In the genomic region with DNA sequence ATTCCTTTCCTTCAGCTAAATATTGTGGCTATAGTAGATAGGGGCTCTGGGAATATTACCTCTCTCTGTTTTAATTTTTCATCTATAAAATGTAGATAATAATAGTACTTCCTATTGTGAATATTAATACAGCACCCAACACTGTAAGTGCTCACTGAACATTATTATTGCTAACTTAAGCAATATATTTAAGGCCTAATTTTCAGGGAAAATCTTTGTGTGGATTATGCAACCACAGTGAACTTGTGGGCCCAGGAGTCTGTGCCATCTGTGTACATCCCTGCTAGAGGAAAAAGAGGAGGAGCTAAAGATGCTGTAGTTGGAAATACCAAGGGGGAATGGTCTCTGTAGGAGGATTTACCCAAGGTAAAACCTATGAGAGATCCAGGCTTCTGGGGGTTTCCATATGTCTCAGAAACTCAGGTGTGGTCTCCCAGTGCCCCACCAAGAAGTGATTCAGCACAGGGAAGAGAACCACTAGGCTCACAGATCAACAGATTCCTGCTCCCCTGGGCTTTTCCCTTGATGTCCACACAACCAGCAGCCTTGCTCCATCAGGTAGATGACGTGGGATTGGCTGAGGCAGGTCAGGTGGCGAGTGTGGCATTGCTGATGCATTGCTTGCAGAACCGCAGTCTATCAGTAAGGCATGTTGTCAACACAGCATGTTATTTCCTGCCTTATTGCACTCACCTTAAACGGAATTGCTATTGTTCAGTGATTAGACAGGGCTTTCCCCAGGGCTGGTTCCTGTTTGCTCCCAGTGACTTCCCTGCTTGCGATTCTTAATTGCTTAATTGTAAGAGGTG, we compare ENCODE assay signal across 9 cellular contexts. TPM values are rescaled to one million over a fixed set of nuclear protein-coding genes. Genes with fewer than 3 reads are reported as not detected.
A peak's percentile ranks its signal among the peaks of the same experiment; 100 is the strongest.
DNase-seq lines count a peak whose midpoint lies in the region; ATAC-seq, FAIRE-seq and TF ChIP-seq lines count a peak whose summit lies in the region.
"Had no signal": no experiment of that assay in that cellular context is flagged by ENCODE, and none has a peak within 500 bp of the region (broad histone marks: within the 10 kb centered on the region; RNA-seq: fewer than 3 reads in every experiment).

No MANE protein-coding gene starts in this region.

- dilution Hi-C loops in keratinocyte (cut with MboI; ENCODE audit: extremely low pct_ligation_motif_present, low sequenced_read_pairs): no loop called here

- H3K4me1 ChIP-seq in keratinocyte (ENCODE audit: control insufficient read depth, extremely low read depth, insufficient read depth, low read length): peaks cover 46% of the 10 kb centered on the region

- H3K36me3 ChIP-seq in keratinocyte (ENCODE audit: control insufficient read depth in 2 of 2, extremely low read depth in 1 of 2, insufficient read depth in 2 of 2, low read length in 2 of 2): no peaks in the 10 kb centered on the region

- peak; percentile 99 for FAIRE-seq in keratinocyte (lab: Jason Lieb, UNC)

- no peaks in the 10 kb centered on the region for H3K9me3 ChIP-seq in keratinocyte (ENCODE audit: control insufficient read depth, low read depth, low read length)

- no peaks in the 10 kb centered on the region for H3K9me1 ChIP-seq in keratinocyte (ENCODE audit: control insufficient read depth, extremely low read depth, insufficient read depth, low read length)

- peak overlapping the region; percentile 73 for H3K4me3 Mint-ChIP-seq in activated T-cell treated with anti-CD3 and anti-CD28 coated beads, Interleukin-2, amount 50 U/mL, for 4 hours

- H3K27me3 Mint-ChIP-seq in activated T-cell treated with anti-CD3 and anti-CD28 coated beads, Interleukin-2, amount 50 U/mL, for 4 hours (ENCODE audit: low read depth): no peaks in the 10 kb centered on the region

- peaks cover 43% of the 10 kb centered on the region for H3K4me1 Mint-ChIP-seq in activated T-cell treated with anti-CD3 and anti-CD28 coated beads, Interleukin-2, amount 50 U/mL, for 4 hours (ENCODE audit: low read depth)

- peak; percentile 62 for DNase-seq in NCI-H2171 treated with DMSO at 0.1 percent for 48 hours (lab: John Stamatoyannopoulos, UW)
- peak; percentile 62 for DNase-seq in activated T-cell treated with anti-CD3 and anti-CD28 coated beads, Interleukin-2, amount 50 U/mL, for 4 hours
- peak; percentile 98 for DNase-seq in keratinocyte (ENCODE audit: low read depth, low spot score)
- DNase-seq in stimulated activated CD8-positive, alpha-beta memory T cell treated with anti-CD3 and anti-CD28 coated beads, Interleukin-4, amount 100 ng/mL, for 4 hours (ENCODE audit: low read depth in 2 of 2, low spot score in 1 of 2): peak; percentile 47 to 60
- no peak for DNase-seq in NCI-H2196 treated with DMSO at 0.1 percent for 48 hours (lab: John Stamatoyannopoulos, UW; ENCODE audit: unreplicated experiment)

- no peak overlapping the region for H2AFZ ChIP-seq in keratinocyte (ENCODE audit: control insufficient read depth, low read length)

- H3K4me3 ChIP-seq in keratinocyte (ENCODE audit: control insufficient read depth in 2 of 3, extremely low read depth in 1 of 3, insufficient read depth in 2 of 3, low read depth in 1 of 3, low read length in 3 of 3): no peak overlapping the region
- H3K4me3 ChIP-seq: SJSA1 had no signal

- H3K9me3 Mint-ChIP-seq in activated T-cell treated with anti-CD3 and anti-CD28 coated beads, Interleukin-2, amount 50 U/mL, for 4 hours: peaks cover 4% of the 10 kb centered on the region

- H3K4me2 ChIP-seq in keratinocyte (ENCODE audit: control insufficient read depth, extremely low read depth, insufficient read depth, low read depth, low read length): peak overlapping the region; percentile 59

- ATAC-seq in GM19395 (IDR thresholded peaks at IDR 0.05; ENCODE audit: unreplicated experiment): peak; percentile 25
- ATAC-seq in activated T-cell treated with anti-CD3 and anti-CD28 coated beads, Interleukin-2, amount 50 U/mL, for 4 hours: peak; percentile 49 to 57
- ATAC-seq in GM21381 (IDR thresholded peaks at IDR 0.05; ENCODE audit: unreplicated experiment): no peak
- no peak for ATAC-seq in GM18873 (IDR thresholded peaks at IDR 0.05; ENCODE audit: low FRiP score, unreplicated experiment)

- no peaks in the 10 kb centered on the region for H3K27me3 ChIP-seq in keratinocyte (ENCODE audit: control insufficient read depth, extremely low read depth, insufficient read depth, low read length)
- H3K27me3 ChIP-seq: SJSA1 had no signal

- H3K36me3 Mint-ChIP-seq in activated T-cell treated with anti-CD3 and anti-CD28 coated beads, Interleukin-2, amount 50 U/mL, for 4 hours (ENCODE audit: insufficient read depth): peaks cover 3% of the 10 kb centered on the region

- TF ChIP-seq CTCF in keratinocyte (optimal IDR thresholded peaks at IDR 0.05 in 1 of 3, IDR thresholded peaks at IDR 0.05 in 1 of 3, conservative IDR thresholded peaks at IDR 0.05 in 1 of 3; ENCODE audit: extremely low read depth in 1 of 3, insufficient read depth in 2 of 3, low read length in 3 of 3): no peak

- H3K79me2 ChIP-seq in keratinocyte (ENCODE audit: control insufficient read depth, insufficient read depth, low read length): peaks cover 20% of the 10 kb centered on the region

- H4K20me1 ChIP-seq in keratinocyte (ENCODE audit: control insufficient read depth, extremely low read depth, insufficient read depth, low read length): peaks cover 5% of the 10 kb centered on the region

- H3K27ac ChIP-seq in keratinocyte (ENCODE audit: control insufficient read depth, insufficient read depth, low read length): peak overlapping the region; percentile 96
- H3K27ac ChIP-seq: SJSA1 had no signal

- H3K9ac ChIP-seq in keratinocyte (ENCODE audit: control insufficient read depth, extremely low read depth, insufficient read depth, low read length): peak overlapping the region; percentile 68

RNA-seq across cellular contexts. Expression of gene N4BP1, which starts 1.6 kb away (rescaled TPM):
- total RNA-seq in activated T-cell treated with anti-CD3 and anti-CD28 coated beads, Interleukin-2, amount 50 U/mL, for 4 hours: 10 to 100 TPM; 22.7 to 30.9 (median 30.7) TPM
- polyA plus RNA-seq in keratinocyte: 32.5 to 55.7 TPM (median 34.7 TPM) in 3 replicates
- 29.2 TPM for polyA plus RNA-seq in keratinocyte (2011; ENCODE audit: low read depth)
- 18.7 and 44.9 TPM in 2 replicates for polyA plus RNA-seq in keratinocyte (2011; cell fraction: cytosol; rRNA removed)
- 65.9 and 74.2 TPM in 2 replicates for polyA plus RNA-seq in keratinocyte (2011; cell fraction: nucleus; rRNA removed)
- polyA plus RNA-seq in keratinocyte (2012; ENCODE audit: low replicate concordance): 32.8 and 34.2 TPM in 2 replicates
- polyA minus RNA-seq in keratinocyte: 27.6 to 43.9 TPM (median 31.4 TPM) in 3 replicates
- 30.5 TPM for polyA minus RNA-seq in keratinocyte (2011; cell fraction: cytosol; rRNA and poly(A)+ RNA removed)
- 30.0 and 68.9 TPM in 2 replicates for polyA minus RNA-seq in keratinocyte (2011; cell fraction: nucleus; rRNA and poly(A)+ RNA removed)

Comparison
In these comparisons a context has a peak if more than half of its experiments do, and no peak if none do; other contexts are left out.
1. ATAC-seq: peak in GM19395 (single experiment) and activated T-cell treated with anti-CD3 and anti-CD28 coated beads, Interleukin-2, amount 50 U/mL, for 4 hours (2 of 2); none in GM21381 (single experiment) and GM18873 (single experiment).